Comparison of ENCODE assay signal across 26 cellular contexts in the genomic region with DNA sequence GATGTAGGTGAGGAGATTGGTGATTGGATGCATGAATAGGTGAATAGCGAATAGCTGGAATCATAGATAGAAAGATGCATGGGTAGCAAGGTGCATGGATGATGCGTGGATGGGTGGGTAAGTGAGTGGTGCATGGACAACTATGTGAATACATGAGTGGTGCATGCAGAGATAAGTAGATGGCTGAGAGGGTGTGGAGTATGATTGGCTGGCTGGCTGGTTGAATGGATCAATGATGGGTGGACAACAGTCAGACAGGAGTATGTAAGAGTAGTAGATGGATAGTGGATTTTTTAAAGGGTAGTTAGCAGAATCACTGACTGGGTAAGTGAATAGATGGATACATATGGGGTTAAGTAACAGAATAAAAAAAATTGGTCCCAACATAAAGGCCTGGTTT. TPM values are rescaled to one million over a fixed set of nuclear protein-coding genes. Genes with fewer than 3 reads are reported as not detected.
DNase-seq lines count a peak whose midpoint lies in the region; ATAC-seq, FAIRE-seq and TF ChIP-seq lines count a peak whose summit lies in the region.
"Had no signal": no experiment of that assay in that cellular context is flagged by ENCODE, and none has a peak within 500 bp of the region (broad histone marks: within the 10 kb centered on the region; RNA-seq: fewer than 3 reads in every experiment).

No MANE protein-coding gene starts in this region.

- H3K4me1 ChIP-seq in ACC112 (ENCODE audit: control insufficient read depth, insufficient read depth, low read length, unreplicated experiment) (peaks cover 13% of the 10 kb centered on the region), astrocyte (ENCODE audit: insufficient read depth, low read length) (peaks cover 12% of the 10 kb centered on the region), gastroesophageal sphincter (no peaks in the 10 kb centered on the region)
- H3K4me1 ChIP-seq: BE2C had no signal

- H3K4me3 Mint-ChIP-seq in astrocyte (ENCODE audit: unreplicated experiment) (no peak overlapping the region), osteocyte (ENCODE audit: unreplicated experiment) (no peak overlapping the region)
- H3K4me3 Mint-ChIP-seq: CD4-positive, CD25-positive, alpha-beta regulatory T cell; CD8-positive, alpha-beta memory T cell; GM23338; HFFc6; IgD-negative memory B cell had no signal

- H3K4me3 ChIP-seq in ACC112 (ENCODE audit: low read depth, low read length) (no peak overlapping the region), astrocyte (ENCODE audit: insufficient read depth, low read depth, low read length) (no peak overlapping the region), gastroesophageal sphincter (no peak overlapping the region)
- H3K4me3 ChIP-seq: GM23338 had no signal

- H3K9me3 ChIP-seq in astrocyte (ENCODE audit: insufficient read depth, low read depth, low read length): peaks cover 9% of the 10 kb centered on the region
- H3K9me3 ChIP-seq in gastroesophageal sphincter: peaks cover 0 to 20% (median 0%) of the 10 kb centered on the region in 3 donors
- H3K9me3 ChIP-seq: BE2C had no signal

- DNase-seq in astrocyte (ENCODE audit: low read depth): no peak
- peak; percentile 12 for DNase-seq in islet precursor cell
- DNase-seq in osteocyte (ENCODE audit: extremely low spot score, unreplicated experiment): peak; percentile 21
- DNase-seq in RKO (ENCODE audit: low spot score): no peak
- no peak for DNase-seq in DMS53 (lab: John Stamatoyannopoulos, UW)
- DNase-seq: ACHN; BE2C; C1 segment of cervical spinal cord; CD4-positive, CD25-positive, alpha-beta regulatory T cell; CD8-positive, alpha-beta memory T cell; COR-L47; DMS 273 treated with DMSO at 0.1 percent for 48 hours; GDM1; HCEC 1CT; HFFc6 had no signal

- H3K27ac ChIP-seq in ACC112 (ENCODE audit: low read depth, low read length) (peak overlapping the region; percentile 19; the same call in 1 of the 2 replicates), astrocyte (ENCODE audit: low read depth, low read length) (no peak overlapping the region), gastroesophageal sphincter (no peak overlapping the region)

- H3K9me3 Mint-ChIP-seq in astrocyte (ENCODE audit: unreplicated experiment) (peaks cover 13% of the 10 kb centered on the region), osteocyte (ENCODE audit: unreplicated experiment) (no peaks in the 10 kb centered on the region)

- TF ChIP-seq POLR2A in gastroesophageal sphincter (IDR thresholded peaks at IDR 0.05): no peak

- H3K27ac Mint-ChIP-seq in astrocyte (ENCODE audit: unreplicated experiment) (no peak overlapping the region), osteocyte (ENCODE audit: unreplicated experiment) (no peak overlapping the region)
- H3K27ac Mint-ChIP-seq: CD4-positive, CD25-positive, alpha-beta regulatory T cell; CD8-positive, alpha-beta memory T cell; GM23338; HFFc6; IgD-negative memory B cell had no signal

- no peak for FAIRE-seq in astrocyte (lab: Jason Lieb, UNC)
- FAIRE-seq: GM12892, GM18507, H54, HTR-8/SVneo had no signal

- H3K36me3 Mint-ChIP-seq in astrocyte (ENCODE audit: low read depth, unreplicated experiment): no peaks in the 10 kb centered on the region
- H3K36me3 Mint-ChIP-seq in osteocyte (ENCODE audit: unreplicated experiment): no peaks in the 10 kb centered on the region
- H3K36me3 Mint-ChIP-seq: CD8-positive, alpha-beta memory T cell; IgD-negative memory B cell had no signal

- TF ChIP-seq CTCF in astrocyte (IDR thresholded peaks at IDR 0.05; ENCODE audit: insufficient read depth, low read depth, low read length) (no peak), osteocyte (IDR thresholded peaks at IDR 0.05) (no peak), gastroesophageal sphincter (IDR thresholded peaks at IDR 0.05) (no peak)

- H3K27me3 Mint-ChIP-seq in astrocyte (ENCODE audit: low read depth, unreplicated experiment): peaks cover 10% of the 10 kb centered on the region
- no peaks in the 10 kb centered on the region for H3K27me3 Mint-ChIP-seq in osteocyte (ENCODE audit: unreplicated experiment)
- H3K27me3 Mint-ChIP-seq: CD4-positive, CD25-positive, alpha-beta regulatory T cell had no signal

- H3K4me1 Mint-ChIP-seq in astrocyte (ENCODE audit: low read depth, unreplicated experiment) (no peaks in the 10 kb centered on the region), osteocyte (ENCODE audit: unreplicated experiment) (peaks cover 10% of the 10 kb centered on the region)
- H3K4me1 Mint-ChIP-seq: CD4-positive, CD25-positive, alpha-beta regulatory T cell; CD8-positive, alpha-beta memory T cell; GM23338; IgD-negative memory B cell had no signal

- no peak for TF ChIP-seq EP300 in gastroesophageal sphincter (IDR thresholded peaks at IDR 0.05)

- H3K27me3 ChIP-seq in ACC112 (ENCODE audit: insufficient read depth, low read length): no peaks in the 10 kb centered on the region
- H3K27me3 ChIP-seq in astrocyte (ENCODE audit: insufficient read depth, low read length): no peaks in the 10 kb centered on the region
- H3K27me3 ChIP-seq in gastroesophageal sphincter: peaks cover 26% of the 10 kb centered on the region
- H3K27me3 ChIP-seq: BE2C had no signal

- no peak overlapping the region for H3K4me2 ChIP-seq in astrocyte (ENCODE audit: low read length)
- H3K4me2 ChIP-seq: GM23338 had no signal

- no peaks in the 10 kb centered on the region for H3K79me2 ChIP-seq in ACC112 (ENCODE audit: control insufficient read depth, insufficient read depth, low read length, unreplicated experiment)
- H3K79me2 ChIP-seq in astrocyte (ENCODE audit: insufficient read depth, low read length): no peaks in the 10 kb centered on the region

- ATAC-seq in GM18520 (IDR thresholded peaks at IDR 0.05; ENCODE audit: unreplicated experiment): no peak
- no peak for ATAC-seq in gastroesophageal sphincter
- ATAC-seq: GM23338 had no signal

- WGBS in gastroesophageal sphincter (ENCODE audit: low coverage in 1 of 2), 2 donors: 89 to 100% methylated on average over 2 of the region's 2 CpGs

- no peaks in the 10 kb centered on the region for H4K20me1 ChIP-seq in astrocyte (ENCODE audit: insufficient read depth, low read length)

- H3K36me3 ChIP-seq in ACC112 (ENCODE audit: insufficient read depth, low read length): no peaks in the 10 kb centered on the region
- H3K36me3 ChIP-seq in astrocyte (ENCODE audit: insufficient read depth, low read length): no peaks in the 10 kb centered on the region
- no peaks in the 10 kb centered on the region for H3K36me3 ChIP-seq in gastroesophageal sphincter
- H3K36me3 ChIP-seq: BE2C had no signal

- H2AFZ ChIP-seq in ACC112 (ENCODE audit: low read length, unreplicated experiment): peak overlapping the region; percentile 81
- peak overlapping the region; percentile 16 for H2AFZ ChIP-seq in astrocyte (ENCODE audit: low read depth, low read length)
- H2AFZ ChIP-seq: GM23338 had no signal

- no peak overlapping the region for H3K9ac ChIP-seq in astrocyte (ENCODE audit: low read length)

RNA-seq across cellular contexts. Expression of a gene that starts 33.9 kb away (rescaled TPM):
- 1.3 and 2.9 TPM in 2 replicates for total RNA-seq in astrocyte
- 1.2 and 1.6 TPM in 2 replicates for total RNA-seq in osteocyte
- total RNA-seq in gastroesophageal sphincter: 100 to 1,000 TPM in 3 of 4 donors, 10 to 100 TPM in 1; 58.4 to 263 (median 215) TPM
- total RNA-seq: A172; CD4-positive, CD25-positive, alpha-beta regulatory T cell; CD8-positive, alpha-beta memory T cell; Daoy; GM23338; HFFc6 had no signal

Comparison
In these comparisons a context has a peak if more than half of its experiments do, and no peak if none do; other contexts are left out.
1. DNase-seq: peak in islet precursor cell (single experiment) and osteocyte (single experiment); none in astrocyte (single experiment), RKO (single experiment) and DMS53 (single experiment).
2. RNA of a gene that starts 33.9 kb away (total RNA-seq): 58.4 to 263 TPM in gastroesophageal sphincter; 1.3 to 2.9 TPM in astrocyte and 1.2 to 1.6 TPM in osteocyte; every median in the first group is over 10 times any median in the second.